Comparison of ENCODE assay signal across 1 cellular context in genomic region chr19:3720533-3720917, GRCh38.
TF ChIP-seq lines count a peak whose summit lies in the region.

No MANE protein-coding gene starts in this region.

TF ChIP-seq in A549, 52 proteins besides CTCF, POLR2A, EP300 and RAD21 (continued from another document):
- no peak for TF ChIP-seq JUN (IDR thresholded peaks at IDR 0.05)
